9 cellular contexts compared by ENCODE assay signal in the genomic region with DNA sequence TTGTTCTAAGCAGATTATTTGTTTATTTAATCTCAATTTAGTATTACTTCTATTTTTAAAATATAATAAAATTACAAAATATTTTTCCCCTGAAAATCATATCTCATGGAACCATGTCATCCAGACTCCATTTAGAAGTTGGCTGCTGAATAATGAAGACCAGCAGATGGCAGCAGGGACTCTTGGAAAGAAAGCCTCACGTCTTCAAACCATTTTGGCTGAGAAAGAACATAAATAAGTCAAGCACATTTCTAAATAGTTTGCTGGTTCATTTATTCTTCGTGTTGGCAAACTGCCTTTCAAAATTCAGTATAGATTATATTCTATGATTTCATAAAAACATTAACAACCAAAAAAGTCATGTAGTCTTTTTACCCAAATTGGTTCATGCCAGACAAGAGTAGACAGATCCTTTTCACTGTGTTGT.
DNase-seq lines count a peak whose midpoint lies in the region; ATAC-seq and TF ChIP-seq lines count a peak whose summit lies in the region.
"Had no signal": no experiment of that assay in that cellular context is flagged by ENCODE, and none has a peak within 500 bp of the region (broad histone marks: within the 10 kb centered on the region; RNA-seq: fewer than 3 reads in every experiment).

No MANE protein-coding gene starts in this region.

- H3K27ac Mint-ChIP-seq in CD14-positive monocyte, result no peak overlapping the region
- no peak overlapping the region for H3K27ac Mint-ChIP-seq in activated CD4-positive, alpha-beta memory T cell treated with anti-CD3 and anti-CD28 coated beads for 36 hours
- H3K27ac Mint-ChIP-seq: naive thymus-derived CD4-positive, alpha-beta T cell had no signal

- peak; percentile 58 for TF ChIP-seq CTCF in CD14-positive monocyte (IDR thresholded peaks at IDR 0.05)

- DNase-seq in CD14-positive monocyte (ENCODE audit: low spot score), result no peak
- peak; percentile 56 for DNase-seq in NCI-H2196 (lab: John Stamatoyannopoulos, UW; ENCODE audit: unreplicated experiment)
- peak; percentile 50 for DNase-seq in activated CD4-positive, alpha-beta memory T cell treated with anti-CD3 and anti-CD28 coated beads for 36 hours
- DNase-seq in glomerular visceral epithelial cell (ENCODE audit: extremely low spot score), result peak; percentile 51
- DNase-seq in pulmonary artery endothelial cell (ENCODE audit: low read depth, low spot score), result peak; percentile 36
- no peak for DNase-seq in NK-92 treated with Interleukin-12 subunit alpha and Interleukin-12 subunit beta, amount 100 ng/mL, for 24 hours (lab: John Stamatoyannopoulos, UW)

- peaks cover 0 to 4% (median 0%) of the 10 kb centered on the region in 3 donors for H3K27me3 Mint-ChIP-seq in CD14-positive monocyte (ENCODE audit: low read depth in 3 of 3)
- H3K27me3 Mint-ChIP-seq in activated CD4-positive, alpha-beta memory T cell treated with anti-CD3 and anti-CD28 coated beads for 36 hours, result peaks cover 17% of the 10 kb centered on the region

- no peaks in the 10 kb centered on the region for H3K36me3 Mint-ChIP-seq in CD14-positive monocyte
- H3K36me3 Mint-ChIP-seq in activated CD4-positive, alpha-beta memory T cell treated with anti-CD3 and anti-CD28 coated beads for 36 hours, result no peaks in the 10 kb centered on the region
- H3K36me3 Mint-ChIP-seq: naive thymus-derived CD4-positive, alpha-beta T cell had no signal

- no peak overlapping the region for H3K4me3 Mint-ChIP-seq in CD14-positive monocyte
- no peak overlapping the region for H3K4me3 Mint-ChIP-seq in activated CD4-positive, alpha-beta memory T cell treated with anti-CD3 and anti-CD28 coated beads for 36 hours
- H3K4me3 Mint-ChIP-seq: naive thymus-derived CD4-positive, alpha-beta T cell had no signal

- intact Hi-C loops in CD14-positive monocyte (cut with micrococcal nuclease), result loop anchor here in 1 of 2 donors (10.0 kb wide), 1 partner anchor 575 kb away; no protein-coding TSS in a partner anchor
- intact Hi-C loops in activated CD4-positive, alpha-beta memory T cell treated with anti-CD3 and anti-CD28 coated beads for 36 hours (cut with micrococcal nuclease), result loop anchor here (1.0 to 10.0 kb wide), 5 partner anchors 71 to 1945 kb away; a partner anchor contains a TSS

- no peaks in the 10 kb centered on the region for H3K9me3 Mint-ChIP-seq in CD14-positive monocyte
- H3K9me3 Mint-ChIP-seq in activated CD4-positive, alpha-beta memory T cell treated with anti-CD3 and anti-CD28 coated beads for 36 hours, result no peaks in the 10 kb centered on the region

- peaks cover 7% of the 10 kb centered on the region for H3K4me1 Mint-ChIP-seq in CD14-positive monocyte
- no peaks in the 10 kb centered on the region for H3K4me1 Mint-ChIP-seq in activated CD4-positive, alpha-beta memory T cell treated with anti-CD3 and anti-CD28 coated beads for 36 hours (ENCODE audit: low read depth)
- H3K4me1 Mint-ChIP-seq: naive thymus-derived CD4-positive, alpha-beta T cell had no signal

- CTCF ChIA-PET in activated CD4-positive, alpha-beta memory T cell treated with anti-CD3 and anti-CD28 coated beads for 36 hours (lab: Charles Lee), result interaction anchor here (0.8 to 2.1 kb wide), 5 partner anchors 9 to 629 kb away, joined by 3 to 11 read pairs (median 3); no protein-coding TSS in a partner anchor

- peak; percentile 54 for ATAC-seq in GM18511 (IDR thresholded peaks at IDR 0.05; ENCODE audit: unreplicated experiment)
- no peak for ATAC-seq in HG02870 (IDR thresholded peaks at IDR 0.05; ENCODE audit: unreplicated experiment)
- ATAC-seq: naive thymus-derived CD4-positive, alpha-beta T cell had no signal

- POLR2A ChIA-PET in activated CD4-positive, alpha-beta memory T cell treated with anti-CD3 and anti-CD28 coated beads for 36 hours (lab: Charles Lee), result no interaction called here

Comparison
In these comparisons a context has a peak if more than half of its experiments do, and no peak if none do; other contexts are left out.
1. DNase-seq: peak in NCI-H2196 (single experiment), activated CD4-positive, alpha-beta memory T cell treated with anti-CD3 and anti-CD28 coated beads for 36 hours (single experiment), glomerular visceral epithelial cell (single experiment) and pulmonary artery endothelial cell (single experiment); none in CD14-positive monocyte (single experiment) and NK-92 treated with Interleukin-12 subunit alpha and Interleukin-12 subunit beta, amount 100 ng/mL, for 24 hours (single experiment).